Comparison of ENCODE assay signal across 8 cellular contexts in genomic region chr1:59046730-59047157, GRCh38.
DNase-seq lines count a peak whose midpoint lies in the region; ATAC-seq, FAIRE-seq and TF ChIP-seq lines count a peak whose summit lies in the region.

No MANE protein-coding gene starts in this region.

- no peak overlapping the region for H3K9ac ChIP-seq in SK-N-SH
- no peak overlapping the region for H3K9ac ChIP-seq in mesenchymal stem cell (ENCODE audit: low read length)

- TF ChIP-seq CTCF in SK-N-SH (IDR thresholded peaks at IDR 0.05): 0 out of 2 replicates have a peak, but pooled peaks have one; percentile 11

- H3K4ac ChIP-seq in mesenchymal stem cell (ENCODE audit: low read depth in 1 of 2, low read length in 2 of 2): peak overlapping the region; percentile 6 to 51

- H3K27ac ChIP-seq in SK-N-SH (ENCODE audit: low read depth in 2 of 2, low read length in 1 of 2): no peak overlapping the region
- H3K27ac ChIP-seq in mesenchymal stem cell (ENCODE audit: low read length, poor library complexity, severe bottlenecking): no peak overlapping the region

- H2BK15ac ChIP-seq in mesenchymal stem cell (ENCODE audit: low read depth, poor library complexity, severe bottlenecking): peak overlapping the region; percentile 19

- H3K27me3 ChIP-seq in SK-N-SH (ENCODE audit: insufficient read depth) (no peaks in the 10 kb centered on the region), mesenchymal stem cell (ENCODE audit: control insufficient read depth in 1 of 2, insufficient read depth in 1 of 2, low read length in 2 of 2) (no peaks in the 10 kb centered on the region)

- no peak overlapping the region for H3K23ac ChIP-seq in mesenchymal stem cell (ENCODE audit: low read length in 2 of 2)

- H2BK5ac ChIP-seq in mesenchymal stem cell (ENCODE audit: low read depth, low read length, poor library complexity, severe bottlenecking): no peak overlapping the region

- H2AK5ac ChIP-seq in mesenchymal stem cell (ENCODE audit: low read length, severe bottlenecking): peak overlapping the region; percentile 75

- H2AFZ ChIP-seq in SK-N-SH (ENCODE audit: low read depth) (no peak overlapping the region), mesenchymal stem cell (ENCODE audit: low read depth, low read length) (peak overlapping the region; percentile 6)

- peak overlapping the region; percentile 46 to 88 for H3K18ac ChIP-seq in mesenchymal stem cell (ENCODE audit: low read depth in 1 of 2, low read length in 2 of 2)

- no peak for DNase-seq in SK-N-SH
- DNase-seq in activated CD8-positive, alpha-beta memory T cell treated with anti-CD3 and anti-CD28 coated beads for 24 hours: peak; percentile 70
- DNase-seq in mesenchymal stem cell: peak; percentile 57
- no peak for DNase-seq in urothelium cell line (ENCODE audit: low spot score)
- DNase-seq in NCI-H2107 (lab: John Stamatoyannopoulos, UW): no peak
- no peak for DNase-seq in AG08395 (ENCODE audit: low spot score)

- H3F3A ChIP-seq in SK-N-SH (replicated peaks; ENCODE audit: insufficient read depth): peaks cover 12% of the 10 kb centered on the region

- no peaks in the 10 kb centered on the region for H4K20me1 ChIP-seq in SK-N-SH (ENCODE audit: insufficient read depth)

- H2BK120ac ChIP-seq in mesenchymal stem cell (ENCODE audit: low read depth, low read length): peak overlapping the region; percentile 91

- CTCF ChIA-PET in SK-N-SH (lab: Yijun Ruan, JAX): interaction anchor here (0.6 to 1.5 kb wide), 3 partner anchors 15 to 712 kb away, joined by 3 read pairs; no protein-coding TSS in a partner anchor

- H3K79me2 ChIP-seq in SK-N-SH (ENCODE audit: insufficient read depth): no peaks in the 10 kb centered on the region

- H3K9me3 ChIP-seq in SK-N-SH (no peaks in the 10 kb centered on the region), mesenchymal stem cell (ENCODE audit: control insufficient read depth, low read length) (no peaks in the 10 kb centered on the region)

- H3K36me3 ChIP-seq in SK-N-SH (replicated peaks in 1 of 2; ENCODE audit: control insufficient read depth in 1 of 2, insufficient read depth in 2 of 2, low read length in 1 of 2): peaks cover 0 to 4% of the 10 kb centered on the region in 2 experiments
- H3K36me3 ChIP-seq in mesenchymal stem cell (ENCODE audit: control insufficient read depth in 1 of 2, insufficient read depth in 2 of 2, low read depth in 1 of 2, low read length in 2 of 2): peaks cover 0 to 4% of the 10 kb centered on the region in 2 experiments

- H2BK12ac ChIP-seq in mesenchymal stem cell (ENCODE audit: low read length in 2 of 2): peak overlapping the region; percentile 64 to 93

- H4K8ac ChIP-seq in mesenchymal stem cell (ENCODE audit: low read length): peak overlapping the region; percentile 70

- TF ChIP-seq RAD21 in SK-N-SH (IDR thresholded peaks at IDR 0.05; ENCODE audit: low read length): no peak

- H3K14ac ChIP-seq in mesenchymal stem cell (ENCODE audit: low read length in 2 of 2): peak overlapping the region in 1 of 2 experiments; percentile 9

- no peak for FAIRE-seq in urothelium cell line (lab: Jason Lieb, UNC)

- 80% methylated on average over 2 of the region's 2 CpGs for WGBS in SK-N-SH (ENCODE audit: low lambda C conversion rate)
- 54% methylated on average over 2 of the region's 2 CpGs for WGBS in mesenchymal stem cell

- no peaks in the 10 kb centered on the region for H3K9me2 ChIP-seq in SK-N-SH

- peak overlapping the region; percentile 73 for H4K91ac ChIP-seq in mesenchymal stem cell (ENCODE audit: low read length)

- TF ChIP-seq EP300 in SK-N-SH (IDR thresholded peaks at IDR 0.05; ENCODE audit: borderline replicate concordance in 1 of 2, low read depth in 1 of 2, low read length in 1 of 2): no peak

- peaks cover 8 to 28% of the 10 kb centered on the region in 2 experiments for H3K4me1 ChIP-seq in SK-N-SH (ENCODE audit: control insufficient read depth in 1 of 2, insufficient read depth in 2 of 2, low read depth in 1 of 2, low read length in 1 of 2)
- H3K4me1 ChIP-seq in mesenchymal stem cell (ENCODE audit: control insufficient read depth, insufficient read depth, low read depth, low read length): peaks cover 11% of the 10 kb centered on the region

- POLR2A ChIA-PET in SK-N-SH (lab: Yijun Ruan, JAX): no interaction called here

- no peaks in the 10 kb centered on the region for H3K79me1 ChIP-seq in mesenchymal stem cell (replicated peaks; ENCODE audit: low read length, poor library complexity, severe bottlenecking)

- H3K4me2 ChIP-seq in SK-N-SH (no peak overlapping the region), mesenchymal stem cell (ENCODE audit: low read length, poor library complexity, severe bottlenecking) (no peak overlapping the region)

- H3K4me3 ChIP-seq in SK-N-SH (ENCODE audit: low read depth in 2 of 2, low read length in 1 of 2) (no peak overlapping the region), mesenchymal stem cell (ENCODE audit: insufficient read depth in 1 of 2, low read depth in 1 of 2, low read length in 2 of 2) (no peak overlapping the region)

- no peak for ATAC-seq in SK-N-SH treated with all-trans-retinoic acid at 6 μM for 48 hours
- peak; percentile 85 for ATAC-seq in HG03097 (IDR thresholded peaks at IDR 0.05; ENCODE audit: low FRiP score, unreplicated experiment)

TF ChIP-seq in SK-N-SH, 30 proteins besides CTCF, POLR2A, EP300 and RAD21:
- TF ChIP-seq REST (IDR thresholded peaks at IDR 0.05; ENCODE audit: low read depth, low read length) (no peak), JUND (IDR thresholded peaks at IDR 0.05) (no peak), TCF12 (IDR thresholded peaks at IDR 0.05) (no peak), ELF1 (IDR thresholded peaks at IDR 0.05) (no peak)
TF ChIP-seq in SK-N-SH: peak in this region for 0.

TF ChIP-seq in SK-N-SH treated with all-trans-retinoic acid at 6 μM for 48 hours, 23 proteins besides CTCF, POLR2A, EP300 and RAD21 (continues in another document):
- no peak for TF ChIP-seq ZNF70 (CRISPR knock-in tag; IDR thresholded peaks at IDR 0.05)
- TF ChIP-seq ZFP30 (CRISPR knock-in tag; IDR thresholded peaks at IDR 0.05): no peak
- TF ChIP-seq TSHZ2 (CRISPR knock-in tag; IDR thresholded peaks at IDR 0.05): no peak
- TF ChIP-seq TOX (CRISPR knock-in tag; IDR thresholded peaks at IDR 0.05; ENCODE audit: borderline replicate concordance): no peak
- TF ChIP-seq ZNF8 (CRISPR knock-in tag; IDR thresholded peaks at IDR 0.05): no peak
- no peak for TF ChIP-seq CSDC2 (CRISPR knock-in tag; IDR thresholded peaks at IDR 0.05)
- no peak for TF ChIP-seq ESRRG (CRISPR knock-in tag; IDR thresholded peaks at IDR 0.05)
- TF ChIP-seq PPARA (CRISPR knock-in tag; IDR thresholded peaks at IDR 0.05; ENCODE audit: borderline replicate concordance): no peak
- TF ChIP-seq ZC3H10 (CRISPR knock-in tag; IDR thresholded peaks at IDR 0.05): no peak
- no peak for TF ChIP-seq CREB5 (CRISPR knock-in tag; IDR thresholded peaks at IDR 0.05; ENCODE audit: low read depth)
- no peak for TF ChIP-seq ISL1 (CRISPR knock-in tag; IDR thresholded peaks at IDR 0.05)
- no peak for TF ChIP-seq ZNF565 (CRISPR knock-in tag; conservative IDR thresholded peaks at IDR 0.05; ENCODE audit: low read depth)
- no peak for TF ChIP-seq RARB (CRISPR knock-in tag; IDR thresholded peaks at IDR 0.05)
- no peak for TF ChIP-seq CSRNP3 (CRISPR knock-in tag; IDR thresholded peaks at IDR 0.05)
- TF ChIP-seq BACH2 (CRISPR knock-in tag; IDR thresholded peaks at IDR 0.05; ENCODE audit: borderline replicate concordance): no peak
- TF ChIP-seq SNAI2 (CRISPR knock-in tag; IDR thresholded peaks at IDR 0.05): no peak

Comparison
In these comparisons a context has a peak if more than half of its experiments do, and no peak if none do; other contexts are left out.
1. DNase-seq: peak in activated CD8-positive, alpha-beta memory T cell treated with anti-CD3 and anti-CD28 coated beads for 24 hours (single experiment) and mesenchymal stem cell (single experiment); none in SK-N-SH (single experiment), urothelium cell line (single experiment), NCI-H2107 (single experiment) and AG08395 (single experiment).